Comparison of ENCODE assay signal across 20 cellular contexts in genomic region chr4:185552254-185552653, GRCh38. TPM values are rescaled to one million over a fixed set of nuclear protein-coding genes. Genes with fewer than 3 reads are reported as not detected.
"Had no signal": no experiment of that assay in that cellular context is flagged by ENCODE, and none has a peak within 500 bp of the region (broad histone marks: within the 10 kb centered on the region; RNA-seq: fewer than 3 reads in every experiment).

No MANE protein-coding gene starts in this region.

- H3K27me3 ChIP-seq: hepatocyte, right lobe of liver, spleen, tibial artery, upper lobe of left lung, uterus had no signal

- H3K79me2 ChIP-seq: hepatocyte had no signal

- H3K27ac ChIP-seq: hepatocyte, neutrophil, psoas muscle, right lobe of liver, spleen, upper lobe of left lung, uterus had no signal

- H3K27ac Mint-ChIP-seq: dendritic cell treated with granulocyte-macrophage colony-stimulating factor and Interleukin-4, amounts not matched to agents 40 ng/mL and 50 ng/mL, for 4 days; effector memory CD8-positive, alpha-beta T cell; naive thymus-derived CD8-positive, alpha-beta T cell; stimulated activated memory B cell treated with anti-CD40 and anti-IgM and Interleukin-4, amounts not matched to agents 10 μg/mL and 1 μg/mL and 100 μg/mL, for 72 hours; stimulated activated naive CD8-positive, alpha-beta T cell treated with anti-CD3 and anti-CD28 coated beads, Interleukin-15, Interleukin-2, amounts not matched to agents 100 ng/mL and 50 ng/mL, for 24 hours had no signal

- H3K36me3 ChIP-seq: neutrophil, right lobe of liver, spleen, tibial artery, upper lobe of left lung, uterus had no signal

- H3K4me3 ChIP-seq: hepatocyte, psoas muscle, right lobe of liver, spleen, tibial artery, upper lobe of left lung, uterus had no signal

- H3K36me3 Mint-ChIP-seq: naive thymus-derived CD8-positive, alpha-beta T cell; stimulated activated memory B cell treated with anti-CD40 and anti-IgM and Interleukin-4, amounts not matched to agents 10 μg/mL and 1 μg/mL and 100 μg/mL, for 72 hours had no signal

- DNase-seq: effector memory CD8-positive, alpha-beta T cell; foreskin melanocyte; head of caudate nucleus; kidney glomerular epithelial cell; naive thymus-derived CD8-positive, alpha-beta T cell; psoas muscle; retina; right lobe of liver; spleen; stimulated activated CD4-positive, alpha-beta T cell treated with anti-CD3 and anti-CD28 coated beads, Interleukin-15, amount 100 ng/mL, for 24 hours; stimulated activated CD4-positive, alpha-beta T cell treated with anti-CD3 and anti-CD28 coated beads, Interleukin-1b, Interleukin-23, amount 100 ng/mL, for 48 hours; stimulated activated CD4-positive, alpha-beta T cell treated with anti-CD3 and anti-CD28 coated beads, Interleukin-4, amount 100 ng/mL, for 24 hours; tibial artery; upper lobe of left lung; uterus had no signal

- ATAC-seq: effector memory CD8-positive, alpha-beta T cell; naive thymus-derived CD8-positive, alpha-beta T cell; psoas muscle; right lobe of liver; stimulated activated memory B cell treated with anti-CD40 and anti-IgM and Interleukin-4, amounts not matched to agents 10 μg/mL and 1 μg/mL and 100 μg/mL, for 72 hours had no signal

- H2AFZ ChIP-seq: hepatocyte had no signal

- H3K4me3 Mint-ChIP-seq: dendritic cell treated with granulocyte-macrophage colony-stimulating factor and Interleukin-4, amounts not matched to agents 40 ng/mL and 50 ng/mL, for 4 days; effector memory CD8-positive, alpha-beta T cell; naive thymus-derived CD8-positive, alpha-beta T cell; stimulated activated memory B cell treated with anti-CD40 and anti-IgM and Interleukin-4, amounts not matched to agents 10 μg/mL and 1 μg/mL and 100 μg/mL, for 72 hours; stimulated activated naive CD8-positive, alpha-beta T cell treated with anti-CD3 and anti-CD28 coated beads, Interleukin-15, Interleukin-2, amounts not matched to agents 100 ng/mL and 50 ng/mL, for 24 hours had no signal

- H3K4me2 ChIP-seq: hepatocyte had no signal

- H3K4me1 ChIP-seq: psoas muscle, right lobe of liver, spleen, upper lobe of left lung had no signal

- H3K9me3 ChIP-seq: neutrophil, psoas muscle, right lobe of liver, spleen, tibial artery, upper lobe of left lung, uterus had no signal

- H3K9me3 Mint-ChIP-seq: dendritic cell treated with granulocyte-macrophage colony-stimulating factor and Interleukin-4, amounts not matched to agents 40 ng/mL and 50 ng/mL, for 4 days; effector memory CD8-positive, alpha-beta T cell; stimulated activated naive CD8-positive, alpha-beta T cell treated with anti-CD3 and anti-CD28 coated beads, Interleukin-15, Interleukin-2, amounts not matched to agents 100 ng/mL and 50 ng/mL, for 24 hours had no signal

- H3K4me1 Mint-ChIP-seq: naive thymus-derived CD8-positive, alpha-beta T cell; stimulated activated memory B cell treated with anti-CD40 and anti-IgM and Interleukin-4, amounts not matched to agents 10 μg/mL and 1 μg/mL and 100 μg/mL, for 72 hours had no signal

RNA-seq across cellular contexts. Expression of gene PDLIM3, which starts 16.9 kb away (rescaled TPM):
- total RNA-seq: naive thymus-derived CD8-positive, alpha-beta T cell had no signal
- polyA plus RNA-seq: naive thymus-derived CD8-positive, alpha-beta T cell had no signal
